Comparison of ENCODE assay signal across 20 cellular contexts in the genomic region with DNA sequence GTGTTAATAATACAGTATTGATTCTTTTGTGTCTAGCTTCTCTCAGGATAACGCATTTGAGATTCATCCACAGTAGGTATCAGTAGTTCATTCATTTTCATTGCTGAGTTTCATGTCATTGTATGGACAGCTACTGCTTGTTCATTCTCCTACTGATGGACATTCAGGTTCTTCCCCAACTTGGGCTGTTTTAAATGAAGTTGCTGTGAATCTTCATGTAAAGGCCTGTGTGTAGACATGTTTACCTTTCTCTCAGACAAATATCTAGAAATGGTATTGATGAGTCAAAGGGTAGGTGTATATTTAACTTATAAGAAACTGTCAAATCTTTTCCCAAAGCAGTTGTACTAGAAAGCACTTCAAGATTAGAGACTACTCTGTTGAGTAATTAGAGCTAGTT. TPM values are rescaled to one million over a fixed set of nuclear protein-coding genes. Genes with fewer than 3 reads are reported as not detected.
"Had no signal": no experiment of that assay in that cellular context is flagged by ENCODE, and none has a peak within 500 bp of the region (broad histone marks: within the 10 kb centered on the region; RNA-seq: fewer than 3 reads in every experiment).

No MANE protein-coding gene starts in this region.

- DNase-seq: Karpas-422, KG1, MG63, NCI-H1092 treated with DMSO at 0.1 percent for 48 hours, NCI-H1436, NCI-H2029, NCI-H2081 treated with DMSO at 0.1 percent for 48 hours, NCI-H2171, NCI-H226, NCI-H446, NCI-H510A, NCI-H524 treated with DMSO at 0.1 percent for 48 hours, NCI-H69, NCI-H774, PC-3, SHP77 treated with DMSO at 0.1 percent for 48 hours, SJCRH30 had no signal

- H3K36me3 ChIP-seq: MG63, SJCRH30 had no signal

- H3K9me3 ChIP-seq: MG63, SJCRH30 had no signal

- H3K27ac ChIP-seq: RWPE1, SJCRH30, SK-N-MC had no signal

- ATAC-seq: PC-3 had no signal

- H3K27me3 ChIP-seq: SJCRH30 had no signal

- H3K4me1 ChIP-seq: SJCRH30 had no signal

- H3K4me3 ChIP-seq: MG63, SJCRH30, SK-N-MC had no signal

RNA-seq across cellular contexts. Expression of gene MCF2L2, which starts 26.7 kb away (rescaled TPM):
- total RNA-seq: HT-29 had no signal
